ENCODE assay signal across 11 cellular contexts in the genomic region with DNA sequence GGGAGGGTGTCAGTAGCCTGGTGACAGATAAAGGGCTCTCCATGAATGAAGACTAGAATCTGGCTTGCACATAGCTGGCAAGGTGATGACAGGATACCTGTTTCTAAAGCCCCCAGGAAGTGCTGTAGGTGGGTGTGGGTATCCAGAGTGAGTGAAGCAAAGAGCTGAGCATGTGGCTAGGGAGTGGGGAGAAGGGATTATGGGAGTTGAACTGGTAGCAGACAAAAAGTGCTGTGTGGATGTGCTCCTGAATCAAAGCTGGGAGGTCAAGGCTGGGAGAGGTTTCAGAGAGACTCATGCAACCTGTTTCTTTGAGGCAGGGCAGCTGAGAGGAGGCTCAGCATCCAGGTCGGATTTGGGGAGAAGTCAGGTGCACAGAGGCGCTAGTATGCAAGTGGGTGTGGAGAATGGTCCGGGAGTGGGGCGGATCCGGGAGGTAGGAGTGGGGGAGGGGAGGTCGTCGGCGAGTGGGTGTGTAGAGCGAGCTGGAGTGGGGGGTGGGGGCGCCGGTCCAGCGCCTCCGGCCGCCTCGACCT. TPM values are rescaled to one million over a fixed set of nuclear protein-coding genes. Genes with fewer than 3 reads are reported as not detected.
A peak's percentile ranks its signal among the peaks of the same experiment; 100 is the strongest.
DNase-seq lines count a peak whose midpoint lies in the region; ATAC-seq and TF ChIP-seq lines count a peak whose summit lies in the region.
"Had no signal": no experiment of that assay in that cellular context is flagged by ENCODE, and none has a peak within 500 bp of the region (broad histone marks: within the 10 kb centered on the region; RNA-seq: fewer than 3 reads in every experiment).

No MANE protein-coding gene starts in this region.

- H3K9me3 ChIP-seq in ES-I3 (ENCODE audit: control insufficient read depth, insufficient read depth, low read length) (no peaks in the 10 kb centered on the region), adrenal gland (replicated peaks in 1 of 3) (no peaks in the 10 kb centered on the region), iPS-15b (ENCODE audit: control insufficient read depth, insufficient read depth, low read length) (no peaks in the 10 kb centered on the region), gastrocnemius medialis (no peaks in the 10 kb centered on the region), transverse colon (no peaks in the 10 kb centered on the region)

- no peak for TF ChIP-seq EP300 in transverse colon (IDR thresholded peaks at IDR 0.05; ENCODE audit: low read depth)

- ATAC-seq in gastrocnemius medialis (no peak), sciatic nerve (no peak), GM21381 (IDR thresholded peaks at IDR 0.05; ENCODE audit: unreplicated experiment) (no peak)
- ATAC-seq: K562, natural killer cell had no signal

- TF ChIP-seq CTCF in adrenal gland (IDR thresholded peaks at IDR 0.05) (no peak), gastrocnemius medialis (IDR thresholded peaks at IDR 0.05 in 4 of 5, conservative IDR thresholded peaks at IDR 0.05 in 1 of 5) (no peak), transverse colon (IDR thresholded peaks at IDR 0.05) (no peak)

- TF ChIP-seq POLR2A in adrenal gland (IDR thresholded peaks at IDR 0.05) (no peak), gastrocnemius medialis (IDR thresholded peaks at IDR 0.05) (no peak), transverse colon (IDR thresholded peaks at IDR 0.05) (no peak)

- peak overlapping the region; percentile 72 for H3K9ac ChIP-seq in ES-I3 (ENCODE audit: low read depth, low read length)
- H3K9ac ChIP-seq in iPS-15b (ENCODE audit: low read depth, low read length): peak overlapping the region; percentile 58

- intact Hi-C loops in adrenal gland (cut with DNase I) (no loop called here), gastrocnemius medialis (cut with DNase I; ENCODE audit: low total_unique reads) (no loop called here), transverse colon (cut with DNase I; ENCODE audit: low total_unique reads) (no loop called here), sciatic nerve (cut with DNase I) (no loop called here)

- no peaks in the 10 kb centered on the region for H3K4me1 ChIP-seq in ES-I3 (ENCODE audit: insufficient read depth, low read length)
- peaks cover 0 to 13% of the 10 kb centered on the region in 2 donors for H3K4me1 ChIP-seq in adrenal gland (replicated peaks in 1 of 2)
- peaks cover 5% of the 10 kb centered on the region for H3K4me1 ChIP-seq in iPS-15b (ENCODE audit: control insufficient read depth, insufficient read depth, low read length)
- H3K4me1 ChIP-seq in gastrocnemius medialis: peaks cover 0 to 4% of the 10 kb centered on the region in 2 donors
- peaks cover 0 to 8% (median 2%) of the 10 kb centered on the region in 4 donors for H3K4me1 ChIP-seq in transverse colon

- H3K36me3 ChIP-seq in ES-I3 (ENCODE audit: insufficient read depth, low read length) (no peaks in the 10 kb centered on the region), adrenal gland (replicated peaks in 1 of 2) (no peaks in the 10 kb centered on the region), iPS-15b (ENCODE audit: control insufficient read depth, insufficient read depth, low read length) (no peaks in the 10 kb centered on the region), gastrocnemius medialis (no peaks in the 10 kb centered on the region), transverse colon (no peaks in the 10 kb centered on the region)

- WGBS in adrenal gland, 4 donors: 1 to 2% (median 1%) methylated on average over 13 to 15 of the region's 15 CpGs
- 0 to 3% methylated on average over 1 to 8 of the region's 15 CpGs for WGBS in transverse colon (ENCODE audit: low coverage in 1 of 2), 2 donors

- in situ Hi-C loops in gastrocnemius medialis (cut with MboI; ENCODE audit: low sequenced_read_pairs in 4 of 4) (no loop called here), transverse colon (cut with MboI; ENCODE audit: low pct_ligation_motif_present in 1 of 4, low pct_unique_long_range_greater_than_20kb in 1 of 4, low sequenced_read_pairs in 3 of 4) (no loop called here)

- H3K27ac ChIP-seq in adrenal gland: peak overlapping the region in 3 of 5 donors; percentile 3 to 30 (median 30)
- no peak overlapping the region for H3K27ac ChIP-seq in gastrocnemius medialis
- H3K27ac ChIP-seq in transverse colon: no peak overlapping the region

- H3K27me3 ChIP-seq in adrenal gland (no peaks in the 10 kb centered on the region), iPS-15b (ENCODE audit: control insufficient read depth, insufficient read depth, low read length) (peaks cover 74% of the 10 kb centered on the region), gastrocnemius medialis (peaks cover 42 to 57% (median 43%) of the 10 kb centered on the region in 3 donors), transverse colon (peaks cover 66% of the 10 kb centered on the region)

- peak overlapping the region in 2 of 4 donors; percentile 47 to 52 for H3K4me3 ChIP-seq in adrenal gland
- H3K4me3 ChIP-seq in iPS-15b (ENCODE audit: low read depth, low read length): peak overlapping the region; percentile 85
- H3K4me3 ChIP-seq in gastrocnemius medialis: peak overlapping the region in 3 of 4 donors; percentile 26 to 29 (median 28)
- H3K4me3 ChIP-seq in transverse colon: peak overlapping the region in 1 of 4 donors; percentile 39
- H3K4me3 ChIP-seq: K562 had no signal

- peak; percentile 13 to 65 (median 42) for DNase-seq in adrenal gland
- no peak for DNase-seq in gastrocnemius medialis
- DNase-seq in transverse colon: no peak
- DNase-seq in DMS153 treated with DMSO at 0.1 percent for 48 hours (lab: John Stamatoyannopoulos, UW; ENCODE audit: unreplicated experiment): no peak
- DNase-seq in sciatic nerve (ENCODE audit: low spot score): no peak
- DNase-seq: activated B cell treated with CpG ODN at 0.5 μM for 24 hours, natural killer cell had no signal

RNA-seq across cellular contexts. Expression of a gene that starts 0.6 kb away (rescaled TPM):
- total RNA-seq in adrenal gland: 10 to 100 TPM; 29.1 to 58.6 (median 49.4) TPM
- 10 to 100 TPM in 1 of 3 donors, 1 to 10 TPM in 2; 7.7 to 12.5 (median 8.5) TPM for polyA plus RNA-seq in adrenal gland
- under 1 TPM in 2 of 4 donors, not detected in 2; 0.09 to 0.10 TPM for total RNA-seq in gastrocnemius medialis
- 1 to 10 TPM in 1 of 4 donors, under 1 TPM in 3; 0.27 to 3.0 (median 0.74) TPM for total RNA-seq in transverse colon
- 0.36 TPM for total RNA-seq in sciatic nerve
- total RNA-seq: activated B cell treated with CpG ODN at 0.5 μM for 24 hours, natural killer cell had no signal

RNA-seq across cellular contexts. Expression of a gene that starts 6.8 kb away (rescaled TPM):
- total RNA-seq in adrenal gland (10 to 100 TPM in 6 of 8 donors, 1 to 10 TPM in 2; 5.6 to 28.2 (median 19.0) TPM), gastrocnemius medialis (not detected), transverse colon (not detected), sciatic nerve (0.18 TPM)
- polyA plus RNA-seq in adrenal gland: 10 to 100 TPM; 14.7 to 22.7 (median 15.9) TPM
- total RNA-seq: activated B cell treated with CpG ODN at 0.5 μM for 24 hours, K562, natural killer cell had no signal
- polyA plus RNA-seq: K562 had no signal

Comparison
In these comparisons a context has a peak if more than half of its experiments do, and no peak if none do; other contexts are left out.
1. DNase-seq: peak in adrenal gland (7 of 7); none in gastrocnemius medialis (0 of 2), transverse colon (single experiment), DMS153 treated with DMSO at 0.1 percent for 48 hours (single experiment) and sciatic nerve (single experiment).
2. H3K27ac ChIP-seq: peak in adrenal gland (3 of 5); none in gastrocnemius medialis (0 of 4) and transverse colon (0 of 4).
3. RNA of a gene that starts 0.6 kb away (total RNA-seq): 29.1 to 58.6 TPM in adrenal gland; 0.27 to 3.0 TPM in transverse colon, 0.36 TPM in sciatic nerve (single experiment) and 0.09 to 0.10 TPM in gastrocnemius medialis; every median in the first group is over 4 times any median in the second.